34 cellular contexts compared by ENCODE assay signal in genomic region chr9:31467086-31467485, GRCh38.
"Had no signal": no experiment of that assay in that cellular context is flagged by ENCODE, and none has a peak within 500 bp of the region (broad histone marks: within the 10 kb centered on the region; RNA-seq: fewer than 3 reads in every experiment).

No MANE protein-coding gene starts in this region.

- H3K9me3 ChIP-seq: MG63 had no signal

- H3K27me3 ChIP-seq: MG63 had no signal

- DNase-seq: Karpas-422, Kasumi-1, KG1, MG63, MM.1S, MV-4-11, NCI-H1048, NCI-H1092, NCI-H1092 treated with DMSO at 0.1 percent for 48 hours, NCI-H1105, NCI-H1105 treated with DMSO at 0.1 percent for 48 hours, NCI-H1417, NCI-H1417 treated with DMSO at 0.1 percent for 48 hours, NCI-H1436, NCI-H1436 treated with DMSO at 0.1 percent for 48 hours, NCI-H146, NCI-H1694, NCI-H1694 treated with DMSO at 0.1 percent for 48 hours, NCI-H187, NCI-H187 treated with DMSO at 0.1 percent for 48 hours, NCI-H1930, NCI-H2029, NCI-H2029 treated with DMSO at 0.1 percent for 48 hours, NCI-H2081, NCI-H2081 treated with DMSO at 0.1 percent for 48 hours, NCI-H2107, NCI-H2171, NCI-H2171 treated with DMSO at 0.1 percent for 48 hours, NCI-H2227 treated with DMSO at 0.1 percent for 48 hours, NCI-H226, NCI-H345, NCI-H446, NCI-H446 treated with DMSO at 0.1 percent for 48 hours had no signal

- H3K9ac ChIP-seq: KMS-11 had no signal

- H3K4me2 ChIP-seq: KMS-11 had no signal

- H3K4me3 ChIP-seq: MG63 had no signal

- H3K27ac ChIP-seq: KMS-11 had no signal

- H3K36me3 ChIP-seq: MG63 had no signal
